In the genomic region with DNA sequence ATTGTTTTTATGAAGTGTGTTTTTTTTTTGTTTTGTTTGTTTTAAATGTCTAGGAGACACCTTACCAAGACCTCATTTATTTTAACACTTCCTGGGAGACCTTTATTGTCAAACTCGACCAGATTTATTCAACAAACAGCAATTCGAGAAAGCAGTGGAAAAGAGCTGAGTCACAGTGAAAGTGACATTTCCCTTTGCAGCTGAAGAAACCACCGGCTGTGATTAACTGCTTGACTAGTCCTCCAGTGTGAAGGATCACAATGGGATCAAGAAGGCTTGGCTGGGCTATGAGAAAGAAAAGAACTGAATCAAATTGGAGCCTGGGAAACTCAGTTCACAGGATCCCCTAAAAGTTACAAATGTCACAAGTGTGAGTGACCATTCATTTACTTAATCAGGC, we compare ENCODE assay signal across 9 cellular contexts. TPM values are rescaled to one million over a fixed set of nuclear protein-coding genes. Genes with fewer than 3 reads are reported as not detected.
DNase-seq lines count a peak whose midpoint lies in the region; ATAC-seq and TF ChIP-seq lines count a peak whose summit lies in the region.
"Had no signal": no experiment of that assay in that cellular context is flagged by ENCODE, and none has a peak within 500 bp of the region (broad histone marks: within the 10 kb centered on the region; RNA-seq: fewer than 3 reads in every experiment).

No MANE protein-coding gene starts in this region.

- no peaks in the 10 kb centered on the region for H3K36me3 Mint-ChIP-seq in activated naive CD4-positive, alpha-beta T cell treated with anti-CD3 and anti-CD28 coated beads, Interleukin-2, amount 10 ng/mL, durations not matched to agents 7 days and 5 days
- H3K36me3 Mint-ChIP-seq: activated naive CD4-positive, alpha-beta T cell treated with anti-CD3 and anti-CD28 coated beads, Interleukin-2, amount 50 U/mL, for 24 hours had no signal

- H3K4me3 ChIP-seq in spleen: no peak overlapping the region

- intact Hi-C loops in spleen (cut with DNase I; ENCODE audit: low total_unique reads): no loop called here

- peak; percentile 22 for DNase-seq in activated naive CD4-positive, alpha-beta T cell treated with anti-CD3 and anti-CD28 coated beads, Interleukin-2, amount 10 ng/mL, durations not matched to agents 7 days and 5 days
- DNase-seq in activated naive CD4-positive, alpha-beta T cell (lab: John Stamatoyannopoulos, UW): no peak
- DNase-seq in SK-MEL-5 (ENCODE audit: low read depth, low spot score) (peak; percentile 12), kidney tubule cell (ENCODE audit: low spot score) (peak; percentile 85), NCI-H146 treated with DMSO at 0.1 percent for 48 hours (lab: John Stamatoyannopoulos, UW; ENCODE audit: unreplicated experiment) (no peak), spleen (no peak), cerebellum (ENCODE audit: low spot score) (no peak)

- in situ Hi-C loops in SK-MEL-5 (cut with HindIII; ENCODE audit: low pct_unique_long_range_greater_than_20kb, low sequenced_read_pairs): no loop called here

- WGBS in spleen, 5 donors: 1 to 15% (median 5%) methylated on average over 3 of the region's 3 CpGs

- TF ChIP-seq POLR2A in spleen (IDR thresholded peaks at IDR 0.05): no peak

- CTCF ChIA-PET in activated naive CD4-positive, alpha-beta T cell treated with anti-CD3 and anti-CD28 coated beads, Interleukin-2, amount 10 ng/mL, durations not matched to agents 7 days and 5 days (lab: Charles Lee): no interaction called here

- no peak overlapping the region for H3K4me3 Mint-ChIP-seq in activated naive CD4-positive, alpha-beta T cell treated with anti-CD3 and anti-CD28 coated beads, Interleukin-2, amount 10 ng/mL, durations not matched to agents 7 days and 5 days
- H3K4me3 Mint-ChIP-seq: activated naive CD4-positive, alpha-beta T cell treated with anti-CD3 and anti-CD28 coated beads, Interleukin-2, amount 50 U/mL, for 24 hours had no signal

- peaks cover 4% of the 10 kb centered on the region for H3K27me3 Mint-ChIP-seq in activated naive CD4-positive, alpha-beta T cell treated with anti-CD3 and anti-CD28 coated beads, Interleukin-2, amount 10 ng/mL, durations not matched to agents 7 days and 5 days

- no peak overlapping the region for H3K27ac ChIP-seq in spleen

- H3K9me3 ChIP-seq in spleen: peaks cover 0 to 16% (median 10%) of the 10 kb centered on the region in 8 donors

- H3K4me1 Mint-ChIP-seq in activated naive CD4-positive, alpha-beta T cell treated with anti-CD3 and anti-CD28 coated beads, Interleukin-2, amount 10 ng/mL, durations not matched to agents 7 days and 5 days: peaks cover 8% of the 10 kb centered on the region

- H3K4me1 ChIP-seq in spleen: no peaks in the 10 kb centered on the region

- peaks cover 6% of the 10 kb centered on the region for H3K9me3 Mint-ChIP-seq in activated naive CD4-positive, alpha-beta T cell treated with anti-CD3 and anti-CD28 coated beads, Interleukin-2, amount 10 ng/mL, durations not matched to agents 7 days and 5 days

- no peak overlapping the region for H3K27ac Mint-ChIP-seq in activated naive CD4-positive, alpha-beta T cell treated with anti-CD3 and anti-CD28 coated beads, Interleukin-2, amount 10 ng/mL, durations not matched to agents 7 days and 5 days

- H3K36me3 ChIP-seq in spleen: no peaks in the 10 kb centered on the region

- peak; percentile 73 for ATAC-seq in HG03039 (IDR thresholded peaks at IDR 0.05; ENCODE audit: unreplicated experiment)

- no peaks in the 10 kb centered on the region for H3K27me3 ChIP-seq in spleen (replicated peaks in 1 of 7)

- no peak for TF ChIP-seq CTCF in spleen (IDR thresholded peaks at IDR 0.05 in 8 of 11, conservative IDR thresholded peaks at IDR 0.05 in 3 of 11)

RNA-seq across cellular contexts. Expression of a gene that starts 11.9 kb away (rescaled TPM):
- total RNA-seq in SK-MEL-5 (2014; rRNA removed; shearing (Covaris generic)): not detected in 2 replicates
- not detected in 2 replicates for polyA plus RNA-seq in SK-MEL-5 (2015; cell fraction: cytosol; rRNA removed)
- not detected in 2 replicates for polyA plus RNA-seq in SK-MEL-5 (2015; cell fraction: nucleus; rRNA removed)
- not detected for total RNA-seq in spleen
- polyA plus RNA-seq in spleen: under 1 TPM in 2 of 3 donors, not detected in 1; 0.02 to 0.06 TPM
- total RNA-seq in cerebellum: not detected

Comparison
In these comparisons a context has a peak if more than half of its experiments do, and no peak if none do; other contexts are left out.
1. DNase-seq: peak in activated naive CD4-positive, alpha-beta T cell treated with anti-CD3 and anti-CD28 coated beads, Interleukin-2, amount 10 ng/mL, durations not matched to agents 7 days and 5 days (single experiment), SK-MEL-5 (single experiment) and kidney tubule cell (single experiment); none in activated naive CD4-positive, alpha-beta T cell (0 of 4), NCI-H146 treated with DMSO at 0.1 percent for 48 hours (single experiment), spleen (single experiment) and cerebellum (single experiment).